ENCODE assay signal across 17 cellular contexts in the genomic region with DNA sequence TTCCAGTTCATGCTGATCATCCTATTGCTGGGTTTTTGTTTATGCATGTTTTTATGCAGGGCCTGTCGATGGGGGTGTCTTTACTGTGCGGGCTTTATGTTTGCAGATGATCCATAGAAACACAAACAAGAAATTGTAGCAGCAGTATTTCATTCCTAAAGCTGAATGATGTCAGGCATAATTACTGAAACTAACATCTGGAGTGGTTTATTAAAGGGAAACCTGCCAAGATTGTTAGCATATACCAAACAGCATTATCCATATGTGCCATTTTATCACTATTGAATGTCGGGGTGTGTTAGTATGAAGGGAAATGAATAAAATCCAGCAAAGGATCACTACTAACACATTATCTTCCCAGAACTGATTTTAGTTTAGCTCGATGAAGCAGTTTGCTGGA.
"Had no signal": no experiment of that assay in that cellular context is flagged by ENCODE, and none has a peak within 500 bp of the region (broad histone marks: within the 10 kb centered on the region; RNA-seq: fewer than 3 reads in every experiment).

No MANE protein-coding gene starts in this region.

- DNase-seq: activated CD4-positive, alpha-beta T cell treated with anti-CD3 and anti-CD28 coated beads, Interleukin-2, amount 10 ng/mL, durations not matched to agents 7 days and 5 days; activated CD8-positive, alpha-beta memory T cell treated with anti-CD3 and anti-CD28 coated beads, Interleukin-2, amount 50 U/mL, for 4 hours; activated naive CD4-positive, alpha-beta T cell treated with anti-CD3 and anti-CD28 coated beads for 36 hours; activated T-cell treated with anti-CD3 and anti-CD28 coated beads, Interleukin-2, amount 50 U/mL, for 4 hours; anterior cingulate cortex; caudate nucleus; colonic mucosa; left ventricle myocardium superior; mesendoderm; naive thymus-derived CD4-positive, alpha-beta T cell; psoas muscle; right cardiac atrium; stimulated activated CD4-positive, alpha-beta T cell treated with anti-CD3 and anti-CD28 coated beads, Interleukin-2, amount 100 ng/mL, for 24 hours; T1000; transverse colon; uterus had no signal

- H3K27ac ChIP-seq: colonic mucosa, psoas muscle, suprapubic skin, transverse colon, uterus had no signal

- H3K36me3 ChIP-seq: colonic mucosa, suprapubic skin, transverse colon, uterus had no signal

- H3K9me3 ChIP-seq: colonic mucosa, psoas muscle, suprapubic skin, transverse colon, uterus had no signal

- ATAC-seq: activated T-cell treated with anti-CD3 and anti-CD28 coated beads, Interleukin-2, amount 50 U/mL, for 4 hours; left ventricle myocardium superior; naive thymus-derived CD4-positive, alpha-beta T cell; psoas muscle; right cardiac atrium had no signal

- H3K27me3 ChIP-seq: colonic mucosa, suprapubic skin, transverse colon, uterus had no signal

- H3K4me1 ChIP-seq: colonic mucosa, suprapubic skin, transverse colon, uterus had no signal

- H3K4me3 ChIP-seq: colonic mucosa, psoas muscle, suprapubic skin, transverse colon, uterus had no signal
